Comparison of ENCODE assay signal across 16 cellular contexts in genomic region chr4:108144451-108144850, GRCh38. TPM values are rescaled to one million over a fixed set of nuclear protein-coding genes. Genes with fewer than 3 reads are reported as not detected.
DNase-seq lines count a peak whose midpoint lies in the region; ATAC-seq lines count a peak whose summit lies in the region.
"Had no signal": no experiment of that assay in that cellular context is flagged by ENCODE, and none has a peak within 500 bp of the region (broad histone marks: within the 10 kb centered on the region; RNA-seq: fewer than 3 reads in every experiment).

No MANE protein-coding gene starts in this region.

- peaks cover 96% of the 10 kb centered on the region for H3K4me1 Mint-ChIP-seq in activated naive CD4-positive, alpha-beta T cell treated with anti-CD3 and anti-CD28 coated beads, Interleukin-2, amount 10 ng/mL, durations not matched to agents 7 days and 5 days
- peaks cover 0 to 12% of the 10 kb centered on the region in 2 donors for H3K4me1 Mint-ChIP-seq in natural killer cell treated with Interleukin-12 subunit alpha and Interleukin-12 subunit beta and Interleukin-15 and Interleukin-18, amount 100 ng/mL, for 72 hours (ENCODE audit: low read depth in 2 of 2)
- H3K4me1 Mint-ChIP-seq: stimulated activated memory B cell treated with anti-CD40 and anti-IgM and Interleukin-4, amounts not matched to agents 10 μg/mL and 1 μg/mL and 100 μg/mL, for 72 hours had no signal

- peak; percentile 60 for DNase-seq in activated CD4-positive, alpha-beta T cell treated with anti-CD3 and anti-CD28 coated beads for 48 hours
- DNase-seq in activated CD4-positive, alpha-beta T cell treated with anti-CD3 and anti-CD28 coated beads for 1 hour: no peak
- DNase-seq in RPMI7951 (ENCODE audit: low read depth) (peak; percentile 11), GDM1 (lab: John Stamatoyannopoulos, UW) (no peak)
- peak; percentile 54 for DNase-seq in activated naive CD4-positive, alpha-beta T cell treated with anti-CD3 and anti-CD28 coated beads, Interleukin-2, amount 10 ng/mL, durations not matched to agents 7 days and 5 days
- peak; percentile 61 for DNase-seq in stimulated activated CD4-positive, alpha-beta T cell treated with anti-CD3 and anti-CD28 coated beads, Interleukin-1b, Interleukin-23, amount 100 ng/mL, for 48 hours
- no peak for DNase-seq in natural killer cell treated with Interleukin-12 subunit alpha and Interleukin-12 subunit beta and Interleukin-15 and Interleukin-18, amount 100 ng/mL, for 72 hours (ENCODE audit: low spot score)
- DNase-seq: COR-L47; effector CD4-positive, alpha-beta T cell; natural killer cell; NCI-H2107; retina; SIG-M5 had no signal

- peaks cover 75% of the 10 kb centered on the region for H3K36me3 Mint-ChIP-seq in activated naive CD4-positive, alpha-beta T cell treated with anti-CD3 and anti-CD28 coated beads, Interleukin-2, amount 10 ng/mL, durations not matched to agents 7 days and 5 days
- no peaks in the 10 kb centered on the region for H3K36me3 Mint-ChIP-seq in natural killer cell treated with Interleukin-12 subunit alpha and Interleukin-12 subunit beta and Interleukin-15 and Interleukin-18, amount 100 ng/mL, for 72 hours
- H3K36me3 Mint-ChIP-seq: natural killer cell; stimulated activated memory B cell treated with anti-CD40 and anti-IgM and Interleukin-4, amounts not matched to agents 10 μg/mL and 1 μg/mL and 100 μg/mL, for 72 hours had no signal

- no peaks in the 10 kb centered on the region for H3K27me3 Mint-ChIP-seq in activated naive CD4-positive, alpha-beta T cell treated with anti-CD3 and anti-CD28 coated beads, Interleukin-2, amount 10 ng/mL, durations not matched to agents 7 days and 5 days
- peaks cover 0 to 10% of the 10 kb centered on the region in 2 donors for H3K27me3 Mint-ChIP-seq in natural killer cell treated with Interleukin-12 subunit alpha and Interleukin-12 subunit beta and Interleukin-15 and Interleukin-18, amount 100 ng/mL, for 72 hours

- CTCF ChIA-PET in activated naive CD4-positive, alpha-beta T cell treated with anti-CD3 and anti-CD28 coated beads, Interleukin-2, amount 10 ng/mL, durations not matched to agents 7 days and 5 days (lab: Charles Lee): interaction anchor here (1.0 to 2.3 kb wide), 5 partner anchors 18 to 114 kb away, joined by 3 to 8 read pairs (median 6); no protein-coding TSS in a partner anchor

- peak overlapping the region; percentile 37 for H3K4me3 Mint-ChIP-seq in activated naive CD4-positive, alpha-beta T cell treated with anti-CD3 and anti-CD28 coated beads, Interleukin-2, amount 10 ng/mL, durations not matched to agents 7 days and 5 days
- H3K4me3 Mint-ChIP-seq in natural killer cell treated with Interleukin-12 subunit alpha and Interleukin-12 subunit beta and Interleukin-15 and Interleukin-18, amount 100 ng/mL, for 72 hours: no peak overlapping the region
- H3K4me3 Mint-ChIP-seq: natural killer cell; stimulated activated memory B cell treated with anti-CD40 and anti-IgM and Interleukin-4, amounts not matched to agents 10 μg/mL and 1 μg/mL and 100 μg/mL, for 72 hours had no signal

- peak overlapping the region; percentile 78 for H3K27ac Mint-ChIP-seq in activated naive CD4-positive, alpha-beta T cell treated with anti-CD3 and anti-CD28 coated beads, Interleukin-2, amount 10 ng/mL, durations not matched to agents 7 days and 5 days
- no peak overlapping the region for H3K27ac Mint-ChIP-seq in natural killer cell treated with Interleukin-12 subunit alpha and Interleukin-12 subunit beta and Interleukin-15 and Interleukin-18, amount 100 ng/mL, for 72 hours
- H3K27ac Mint-ChIP-seq: natural killer cell; stimulated activated memory B cell treated with anti-CD40 and anti-IgM and Interleukin-4, amounts not matched to agents 10 μg/mL and 1 μg/mL and 100 μg/mL, for 72 hours had no signal

- H3K9me3 Mint-ChIP-seq in activated naive CD4-positive, alpha-beta T cell treated with anti-CD3 and anti-CD28 coated beads, Interleukin-2, amount 10 ng/mL, durations not matched to agents 7 days and 5 days: no peaks in the 10 kb centered on the region
- H3K9me3 Mint-ChIP-seq in natural killer cell treated with Interleukin-12 subunit alpha and Interleukin-12 subunit beta and Interleukin-15 and Interleukin-18, amount 100 ng/mL, for 72 hours: no peaks in the 10 kb centered on the region
- H3K9me3 Mint-ChIP-seq: natural killer cell; stimulated activated memory B cell treated with anti-CD40 and anti-IgM and Interleukin-4, amounts not matched to agents 10 μg/mL and 1 μg/mL and 100 μg/mL, for 72 hours had no signal

- no peak for ATAC-seq in natural killer cell treated with Interleukin-12 subunit alpha and Interleukin-12 subunit beta and Interleukin-15 and Interleukin-18, amount 100 ng/mL, for 72 hours
- no peak for ATAC-seq in GM21447 (IDR thresholded peaks at IDR 0.05; ENCODE audit: unreplicated experiment)
- ATAC-seq: natural killer cell; stimulated activated memory B cell treated with anti-CD40 and anti-IgM and Interleukin-4, amounts not matched to agents 10 μg/mL and 1 μg/mL and 100 μg/mL, for 72 hours had no signal

RNA-seq across cellular contexts. Expression of gene LEF1, which starts 24.3 kb away (rescaled TPM):
- 31.6 and 52.9 TPM in 2 replicates for total RNA-seq in RPMI7951 (2014; rRNA removed; shearing (Covaris generic))
- total RNA-seq in natural killer cell treated with Interleukin-12 subunit alpha and Interleukin-12 subunit beta and Interleukin-15 and Interleukin-18, amount 100 ng/mL, for 72 hours: 10 to 100 TPM in 1 of 2 donors, 1 to 10 TPM in 1; 8.4 to 22.7 TPM
- total RNA-seq: bronchial epithelial cell had no signal

Comparison
In these comparisons a context has a peak if more than half of its experiments do, and no peak if none do; other contexts are left out.
1. DNase-seq: peak in activated CD4-positive, alpha-beta T cell treated with anti-CD3 and anti-CD28 coated beads for 48 hours (single experiment), RPMI7951 (single experiment), activated naive CD4-positive, alpha-beta T cell treated with anti-CD3 and anti-CD28 coated beads, Interleukin-2, amount 10 ng/mL, durations not matched to agents 7 days and 5 days (single experiment) and stimulated activated CD4-positive, alpha-beta T cell treated with anti-CD3 and anti-CD28 coated beads, Interleukin-1b, Interleukin-23, amount 100 ng/mL, for 48 hours (single experiment); none in activated CD4-positive, alpha-beta T cell treated with anti-CD3 and anti-CD28 coated beads for 1 hour (single experiment), natural killer cell treated with Interleukin-12 subunit alpha and Interleukin-12 subunit beta and Interleukin-15 and Interleukin-18, amount 100 ng/mL, for 72 hours (single experiment) and GDM1 (single experiment).